In genomic region chr5:174734571-174735497, GRCh38 we compare ENCODE assay signal across 16 cellular contexts. TPM values are rescaled to one million over a fixed set of nuclear protein-coding genes. Genes with fewer than 3 reads are reported as not detected.
A peak's percentile ranks its signal among the peaks of the same experiment; 100 is the strongest.
DNase-seq lines count a peak whose midpoint lies in the region; ATAC-seq and TF ChIP-seq lines count a peak whose summit lies in the region.
"Had no signal": no experiment of that assay in that cellular context is flagged by ENCODE, and none has a peak within 500 bp of the region (broad histone marks: within the 10 kb centered on the region; RNA-seq: fewer than 3 reads in every experiment).

No MANE protein-coding gene starts in this region.

- peaks cover 6% of the 10 kb centered on the region for H3K36me3 Mint-ChIP-seq in nephron progenitor cell (ENCODE audit: low read depth)
- H3K36me3 Mint-ChIP-seq in activated T-cell treated with anti-CD3 and anti-CD28 coated beads, Interleukin-2, amount 50 U/mL, for 4 hours (ENCODE audit: insufficient read depth): no peaks in the 10 kb centered on the region
- no peaks in the 10 kb centered on the region for H3K36me3 Mint-ChIP-seq in CD8-positive, alpha-beta memory T cell
- H3K36me3 Mint-ChIP-seq in CD8-positive, alpha-beta T cell: no peaks in the 10 kb centered on the region

- H3K4me1 Mint-ChIP-seq in nephron progenitor cell: peaks cover 75% of the 10 kb centered on the region
- no peaks in the 10 kb centered on the region for H3K4me1 Mint-ChIP-seq in activated T-cell treated with anti-CD3 and anti-CD28 coated beads, Interleukin-2, amount 50 U/mL, for 4 hours (ENCODE audit: low read depth)
- no peaks in the 10 kb centered on the region for H3K4me1 Mint-ChIP-seq in CD8-positive, alpha-beta memory T cell
- no peaks in the 10 kb centered on the region for H3K4me1 Mint-ChIP-seq in CD8-positive, alpha-beta T cell (ENCODE audit: low read depth)
- H3K4me1 Mint-ChIP-seq: central memory CD8-positive, alpha-beta T cell had no signal

- H3K9me3 ChIP-seq in AG04450 (ENCODE audit: control insufficient read depth, insufficient read depth, low read length) (peaks cover 15% of the 10 kb centered on the region), HUES48 (ENCODE audit: control insufficient read depth, insufficient read depth, low read length) (no peaks in the 10 kb centered on the region)
- no peaks in the 10 kb centered on the region for H3K9me3 ChIP-seq in CD8-positive, alpha-beta memory T cell (ENCODE audit: low read length)
- H3K9me3 ChIP-seq in CD8-positive, alpha-beta T cell (ENCODE audit: low read length): no peaks in the 10 kb centered on the region

- peak overlapping the region; percentile 34 for H3K27ac Mint-ChIP-seq in nephron progenitor cell
- H3K27ac Mint-ChIP-seq in CD8-positive, alpha-beta memory T cell: no peak overlapping the region
- H3K27ac Mint-ChIP-seq in CD8-positive, alpha-beta T cell: no peak overlapping the region

- no peak for DNase-seq in AG04450 (ENCODE audit: low read depth, low spot score)
- peak; percentile 59 for DNase-seq in ecto neural progenitor cell (ENCODE audit: low spot score)
- DNase-seq in nephron progenitor cell: no peak
- DNase-seq in DMS153 (lab: John Stamatoyannopoulos, UW): no peak
- no peak for DNase-seq in activated T-cell treated with anti-CD3 and anti-CD28 coated beads, Interleukin-2, amount 50 U/mL, for 4 hours
- DNase-seq in CD8-positive, alpha-beta memory T cell: no peak
- DNase-seq in CD8-positive, alpha-beta T cell: no peak
- DNase-seq: activated naive CD4-positive, alpha-beta T cell treated with anti-CD3 and anti-CD28 coated beads, Interleukin-2, amount 50 U/mL, for 16 hours; erythroblast; Karpas-422; NCI-H1694 treated with DMSO at 0.1 percent for 48 hours; NCI-H526 had no signal

- H3K4me1 ChIP-seq in HUES48 (ENCODE audit: control insufficient read depth, insufficient read depth, low read length): peaks cover 48% of the 10 kb centered on the region
- no peaks in the 10 kb centered on the region for H3K4me1 ChIP-seq in CD8-positive, alpha-beta memory T cell (ENCODE audit: insufficient read depth, low read length)
- no peaks in the 10 kb centered on the region for H3K4me1 ChIP-seq in CD8-positive, alpha-beta T cell (ENCODE audit: insufficient read depth, low read length)

- POLR2A ChIA-PET in AG04450 (lab: Yijun Ruan, JAX): no interaction called here
- POLR2A ChIA-PET in CD8-positive, alpha-beta memory T cell (lab: Charles Lee): no interaction called here
- POLR2A ChIA-PET in CD8-positive, alpha-beta T cell (lab: Charles Lee): no interaction called here

- CTCF ChIA-PET in AG04450 (lab: Charles Lee): interaction anchor here (0.7 to 3.7 kb wide), 3 partner anchors 315 to 416 kb away, joined by 3 to 47 read pairs (median 4); no protein-coding TSS in a partner anchor
- CTCF ChIA-PET in CD8-positive, alpha-beta memory T cell (lab: Charles Lee): no interaction called here
- CTCF ChIA-PET in CD8-positive, alpha-beta T cell (lab: Charles Lee): no interaction called here

- intact Hi-C loops in CD8-positive, alpha-beta T cell (cut with DNase I, micrococcal nuclease): no loop called here

- H3K27ac ChIP-seq in AG04450 (ENCODE audit: low read depth, low read length) (no peak overlapping the region), HUES48 (ENCODE audit: low read depth, low read length) (peak overlapping the region; percentile 62)
- no peak overlapping the region for H3K27ac ChIP-seq in CD8-positive, alpha-beta memory T cell (ENCODE audit: low read depth, low read length)
- H3K27ac ChIP-seq in CD8-positive, alpha-beta T cell (ENCODE audit: low read depth, low read length): no peak overlapping the region

- ATAC-seq in activated T-cell treated with anti-CD3 and anti-CD28 coated beads, Interleukin-2, amount 50 U/mL, for 4 hours: no peak
- ATAC-seq in CD8-positive, alpha-beta T cell: no peak

- H3K27me3 ChIP-seq in AG04450 (ENCODE audit: control insufficient read depth, insufficient read depth, low read length): peaks cover 47% of the 10 kb centered on the region
- H3K27me3 ChIP-seq in HUES48 (ENCODE audit: control insufficient read depth, insufficient read depth, low read length): peaks cover 90% of the 10 kb centered on the region
- peaks cover 10% of the 10 kb centered on the region for H3K27me3 ChIP-seq in CD8-positive, alpha-beta memory T cell (ENCODE audit: insufficient read depth, low read length, poor library complexity, severe bottlenecking)
- H3K27me3 ChIP-seq in CD8-positive, alpha-beta T cell (ENCODE audit: insufficient read depth, low read length): peaks cover 2% of the 10 kb centered on the region

- peak overlapping the region; percentile 70 for H3K4me3 Mint-ChIP-seq in nephron progenitor cell
- no peak overlapping the region for H3K4me3 Mint-ChIP-seq in activated T-cell treated with anti-CD3 and anti-CD28 coated beads, Interleukin-2, amount 50 U/mL, for 4 hours
- no peak overlapping the region for H3K4me3 Mint-ChIP-seq in CD8-positive, alpha-beta memory T cell
- no peak overlapping the region for H3K4me3 Mint-ChIP-seq in CD8-positive, alpha-beta T cell
- H3K4me3 Mint-ChIP-seq: central memory CD8-positive, alpha-beta T cell had no signal

- TF ChIP-seq CTCF in AG04450 (IDR thresholded peaks at IDR 0.05; ENCODE audit: low read depth, low read length): no peak
- TF ChIP-seq CTCF in nephron progenitor cell (IDR thresholded peaks at IDR 0.05): no peak
- TF ChIP-seq CTCF in CD8-positive, alpha-beta T cell (IDR thresholded peaks at IDR 0.05): no peak

- no peaks in the 10 kb centered on the region for H3K36me3 ChIP-seq in HUES48 (ENCODE audit: control insufficient read depth, insufficient read depth, low read length)
- no peaks in the 10 kb centered on the region for H3K36me3 ChIP-seq in CD8-positive, alpha-beta memory T cell (ENCODE audit: insufficient read depth, low read length)
- H3K36me3 ChIP-seq in CD8-positive, alpha-beta T cell (ENCODE audit: insufficient read depth, low read length): no peaks in the 10 kb centered on the region

- H3K9me3 Mint-ChIP-seq in nephron progenitor cell: no peaks in the 10 kb centered on the region
- no peaks in the 10 kb centered on the region for H3K9me3 Mint-ChIP-seq in activated T-cell treated with anti-CD3 and anti-CD28 coated beads, Interleukin-2, amount 50 U/mL, for 4 hours
- H3K9me3 Mint-ChIP-seq in CD8-positive, alpha-beta memory T cell: peaks cover 0 to 5% (median 2%) of the 10 kb centered on the region in 5 donors
- no peaks in the 10 kb centered on the region for H3K9me3 Mint-ChIP-seq in CD8-positive, alpha-beta T cell
- H3K9me3 Mint-ChIP-seq: central memory CD8-positive, alpha-beta T cell had no signal

- H3K27me3 Mint-ChIP-seq in nephron progenitor cell (ENCODE audit: low read depth, poor library complexity): peaks cover 65% of the 10 kb centered on the region
- peaks cover 86% of the 10 kb centered on the region for H3K27me3 Mint-ChIP-seq in activated T-cell treated with anti-CD3 and anti-CD28 coated beads, Interleukin-2, amount 50 U/mL, for 4 hours (ENCODE audit: low read depth)
- H3K27me3 Mint-ChIP-seq in CD8-positive, alpha-beta memory T cell: peaks cover 50 to 81% of the 10 kb centered on the region in 2 donors
- H3K27me3 Mint-ChIP-seq in CD8-positive, alpha-beta T cell (ENCODE audit: low read depth): peaks cover 58% of the 10 kb centered on the region

- no peak overlapping the region for H3K9ac ChIP-seq in HUES48 (ENCODE audit: low read depth, low read length)

- H3K4me3 ChIP-seq in AG04450 (ENCODE audit: low read depth, low read length) (peak overlapping the region; percentile 44), HUES48 (ENCODE audit: low read depth, low read length) (peak overlapping the region; percentile 57)
- H3K4me3 ChIP-seq in CD8-positive, alpha-beta memory T cell (ENCODE audit: low read length): no peak overlapping the region
- H3K4me3 ChIP-seq in CD8-positive, alpha-beta T cell (ENCODE audit: low read depth, low read length): no peak overlapping the region
- H3K4me3 ChIP-seq: lung had no signal

RNA-seq across cellular contexts. Expression of gene MSX2, which starts 10.5 kb away (rescaled TPM):
- polyA plus RNA-seq in AG04450 (2011; rRNA removed): 7.2 and 9.5 TPM in 2 replicates
- polyA minus RNA-seq in AG04450 (2011; rRNA and poly(A)+ RNA removed): 10.2 and 11.0 TPM in 2 replicates
- under 1 TPM; 0.08 to 0.33 (median 0.18) TPM for total RNA-seq in activated T-cell treated with anti-CD3 and anti-CD28 coated beads, Interleukin-2, amount 50 U/mL, for 4 hours
- not detected for total RNA-seq in CD8-positive, alpha-beta memory T cell
- not detected for polyA plus RNA-seq in CD8-positive, alpha-beta memory T cell
- total RNA-seq in CD8-positive, alpha-beta T cell: not detected
- total RNA-seq: activated CD8-positive, alpha-beta memory T cell treated with anti-CD3 and anti-CD28 coated beads for 36 hours had no signal

Comparison
In these comparisons a context has a peak if more than half of its experiments do, and no peak if none do; other contexts are left out.
1. H3K4me3 ChIP-seq: peak in AG04450 (single experiment) and HUES48 (single experiment); none in CD8-positive, alpha-beta memory T cell (single experiment) and CD8-positive, alpha-beta T cell (single experiment).